Comparison of ENCODE assay signal across 20 cellular contexts in the genomic region with DNA sequence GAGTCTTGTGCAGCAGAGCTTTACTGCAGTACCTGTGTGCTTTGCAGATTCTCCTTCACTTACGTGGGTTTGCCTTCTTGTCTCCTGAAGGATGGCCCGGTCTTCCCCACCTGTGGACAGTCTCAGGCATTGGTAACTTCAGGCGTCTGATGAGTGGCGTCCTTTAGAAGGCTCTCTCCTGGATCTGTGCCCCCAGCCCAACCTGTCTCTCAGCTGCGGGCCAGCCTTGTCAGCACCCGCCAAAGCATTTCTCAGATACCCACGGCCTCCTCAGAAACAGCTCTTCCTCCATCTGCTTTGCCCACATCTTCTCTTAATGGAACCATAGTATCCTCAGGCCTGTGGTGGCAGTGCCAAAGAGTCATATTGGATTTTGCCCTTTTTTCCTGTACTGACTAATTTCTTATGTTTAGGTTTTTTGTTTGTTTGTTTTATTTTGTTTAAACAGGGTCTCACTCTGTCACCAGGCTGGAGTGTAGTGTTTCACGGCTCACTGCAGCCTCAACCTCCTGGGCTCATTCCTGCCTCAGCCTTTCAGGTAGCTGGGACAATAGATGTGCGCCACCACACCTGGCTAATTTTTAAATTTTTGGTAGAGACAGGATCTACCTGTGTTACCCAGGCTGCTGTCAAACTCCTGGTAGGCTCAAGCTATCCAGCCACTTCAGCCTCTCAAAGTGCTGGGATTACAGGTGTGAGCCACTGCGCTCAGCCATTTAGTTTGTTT.
DNase-seq lines count a peak whose midpoint lies in the region; ATAC-seq, FAIRE-seq and TF ChIP-seq lines count a peak whose summit lies in the region.
"Had no signal": no experiment of that assay in that cellular context is flagged by ENCODE, and none has a peak within 500 bp of the region (broad histone marks: within the 10 kb centered on the region; RNA-seq: fewer than 3 reads in every experiment).

No MANE protein-coding gene starts in this region.

- H3K36me3 ChIP-seq in PC-3 (ENCODE audit: low read depth, low read length), result no peaks in the 10 kb centered on the region
- peaks cover 4 to 17% of the 10 kb centered on the region in 2 experiments; a peak in 4 of 5 replicates for H3K36me3 ChIP-seq in HepG2 (replicated peaks in 1 of 2; ENCODE audit: control insufficient read depth in 1 of 2, insufficient read depth in 2 of 2, low read length in 2 of 2)
- H3K36me3 ChIP-seq in breast epithelium, result no peaks in the 10 kb centered on the region
- H3K36me3 ChIP-seq: SJSA1 had no signal

- no peaks in the 10 kb centered on the region for H3K9me3 ChIP-seq in PC-3 (ENCODE audit: low read length)
- H3K9me3 ChIP-seq in HepG2 (ENCODE audit: low read length), result no peaks in the 10 kb centered on the region
- no peaks in the 10 kb centered on the region for H3K9me3 ChIP-seq in breast epithelium
- H3K9me3 ChIP-seq: SJSA1 had no signal

- H3K4me1 ChIP-seq in PC-3 (ENCODE audit: insufficient read depth, low read length) (no peaks in the 10 kb centered on the region), HepG2 (ENCODE audit: insufficient read depth, low read length) (peaks cover 9% of the 10 kb centered on the region), breast epithelium (no peaks in the 10 kb centered on the region)
- H3K4me1 ChIP-seq: SJSA1 had no signal

- TF ChIP-seq EP300 in HepG2 (IDR thresholded peaks at IDR 0.05; ENCODE audit: low read depth in 2 of 2, low read length in 2 of 2) (no peak), HepG2 (CRISPR knock-in tag; IDR thresholded peaks at IDR 0.05; ENCODE audit: borderline replicate concordance) (no peak)

- H3K4me2 ChIP-seq in PC-3 (ENCODE audit: low read length), result no peak overlapping the region
- no peak overlapping the region for H3K4me2 ChIP-seq in HepG2 (ENCODE audit: low read depth, low read length)

- no peak overlapping the region for H3K4me3 ChIP-seq in PC-3 (ENCODE audit: low read length)
- no peak overlapping the region for H3K4me3 ChIP-seq in HepG2 (replicated peaks in 1 of 3; ENCODE audit: insufficient read depth in 1 of 3, low read depth in 2 of 3, low read length in 3 of 3)
- no peak overlapping the region for H3K4me3 ChIP-seq in breast epithelium
- H3K4me3 ChIP-seq: BLaER1 treated with 17β-estradiol and CSF1 and Interleukin-3, amounts not matched to agents 10 nM and 100 nM; GM12878; GM23248; SJSA1 had no signal

- WGBS in HepG2 (ENCODE audit: low lambda C conversion rate), result 96% methylated on average over 10 of the region's 10 CpGs

- ATAC-seq in PC-3 (peak; percentile 35), HepG2 (peak; percentile 39), GM18858 (IDR thresholded peaks at IDR 0.05; ENCODE audit: unreplicated experiment) (no peak)
- ATAC-seq: GM12878 had no signal

- H2AFZ ChIP-seq in PC-3 (ENCODE audit: low read length) (no peak overlapping the region), HepG2 (ENCODE audit: low read length) (no peak overlapping the region)
- H2AFZ ChIP-seq: GM23248 had no signal

- BruUV-seq in PC-3 (replicated peaks; lab: Mats Ljungman, UMichigan) (no TSS peak), HepG2 (replicated peaks; lab: Mats Ljungman, UMichigan) (no TSS peak)

- POLR2A ChIA-PET in PC-3 (lab: Charles Lee; ENCODE audit: unreplicated experiment) (no interaction called here), HepG2 (lab: Yijun Ruan, JAX) (no interaction called here)

- intact Hi-C loops in PC-3 (cut with micrococcal nuclease), result no loop called here
- intact Hi-C loops in HepG2 (cut with micrococcal nuclease; ENCODE audit: unreplicated experiment), result no loop called here
- intact Hi-C loops in breast epithelium (cut with DNase I; ENCODE audit: low total_unique reads), result no loop called here
- intact Hi-C loops in posterior vena cava (cut with DNase I), result no loop called here

- no peaks in the 10 kb centered on the region for H3K27me3 ChIP-seq in PC-3 (ENCODE audit: low read length)
- H3K27me3 ChIP-seq in HepG2 (ENCODE audit: control insufficient read depth in 1 of 2, insufficient read depth in 2 of 2, low read length in 2 of 2), result no peaks in the 10 kb centered on the region
- H3K27me3 ChIP-seq in breast epithelium, result no peaks in the 10 kb centered on the region
- H3K27me3 ChIP-seq: BLaER1 treated with 17β-estradiol and CSF1 and Interleukin-3, amounts not matched to agents 10 nM and 100 nM; SJSA1 had no signal

- no peak for TF ChIP-seq POLR2A in HepG2 (IDR thresholded peaks at IDR 0.05; ENCODE audit: insufficient read depth in 1 of 2, low read depth in 2 of 2, low read length in 2 of 2)
- TF ChIP-seq POLR2A in breast epithelium (IDR thresholded peaks at IDR 0.05), result no peak

- in situ Hi-C loops in HepG2 (cut with HindIII; ENCODE audit: extremely low pct_ligation_motif_present, low pct_unique_long_range_greater_than_20kb), result no loop called here

- DNase-seq in NCI-H1417 (lab: John Stamatoyannopoulos, UW) (peak in 2 of 3 experiments; percentile 8 to 23), NCI-H1417 treated with DMSO at 0.1 percent for 48 hours (lab: John Stamatoyannopoulos, UW) (no peak), DMS79 treated with DMSO at 0.1 percent for 48 hours (lab: John Stamatoyannopoulos, UW) (peak; percentile 60), PC-3 (no peak), HepG2 (ENCODE audit: low spot score) (no peak), breast epithelium (ENCODE audit: low spot score in 2 of 2) (no peak), posterior vena cava (ENCODE audit: low spot score) (no peak)
- DNase-seq: GM23248, HFFc6, KBM-7, NCI-H1694, NCI-H526 treated with DMSO at 0.1 percent for 48 hours had no signal

- TF ChIP-seq RAD21 in HepG2 (CRISPR knock-in tag; IDR thresholded peaks at IDR 0.05), result no peak

- H3K9ac ChIP-seq in PC-3 (ENCODE audit: low read length) (no peak overlapping the region), HepG2 (ENCODE audit: insufficient read depth, low read depth, low read length) (no peak overlapping the region)
- H3K9ac ChIP-seq: BLaER1 treated with 17β-estradiol and CSF1 and Interleukin-3, amounts not matched to agents 10 nM and 100 nM; GM23248 had no signal

- no peaks in the 10 kb centered on the region for H3K9me2 ChIP-seq in PC-3 (replicated peaks; ENCODE audit: low read length)

- H3K27ac ChIP-seq in PC-3 (ENCODE audit: low read length) (no peak overlapping the region), HepG2 (ENCODE audit: extremely low read length, insufficient read depth, low read length) (no peak overlapping the region), breast epithelium (no peak overlapping the region)
- H3K27ac ChIP-seq: 22Rv1; BLaER1 treated with 17β-estradiol and CSF1 and Interleukin-3, amounts not matched to agents 10 nM and 100 nM; GM23248; RWPE1; SJSA1 had no signal

- peaks cover 96% of the 10 kb centered on the region for H3K79me2 ChIP-seq in PC-3 (ENCODE audit: low read length)
- peaks cover 81% of the 10 kb centered on the region for H3K79me2 ChIP-seq in HepG2 (ENCODE audit: insufficient read depth, low read length)

- no peaks in the 10 kb centered on the region for H4K20me1 ChIP-seq in PC-3 (ENCODE audit: low read length)
- peaks cover 12% of the 10 kb centered on the region; the same call in 1 of the 2 replicates for H4K20me1 ChIP-seq in HepG2 (ENCODE audit: insufficient read depth, low read length)

- no peaks in the 10 kb centered on the region for H3F3A ChIP-seq in PC-3 (ENCODE audit: low read length, unreplicated experiment)

- TF ChIP-seq CTCF in PC-3 (conservative IDR thresholded peaks at IDR 0.05; ENCODE audit: low read depth, low read length) (no peak), HepG2 (CRISPR knock-in tag; IDR thresholded peaks at IDR 0.05) (no peak), breast epithelium (IDR thresholded peaks at IDR 0.05) (no peak)

- FAIRE-seq in HepG2 (lab: Jason Lieb, UNC), result no peak
- FAIRE-seq: GM12878, GM18507, GM19239 had no signal

- CTCF ChIA-PET in PC-3 (lab: Charles Lee) (no interaction called here), HepG2 (lab: Yijun Ruan, JAX; ENCODE audit: low intra/inter-chr PET ratio, low total read pairs) (no interaction called here)

TF ChIP-seq in HepG2, 621 proteins besides CTCF, POLR2A, EP300 and RAD21 (continues in another document):
- TF ChIP-seq ZNF251 (CRISPR knock-in tag; IDR thresholded peaks at IDR 0.05) (no peak), ZIK1 (CRISPR knock-in tag; IDR thresholded peaks at IDR 0.05; ENCODE audit: borderline replicate concordance, low read depth) (no peak), PITX1 (CRISPR knock-in tag; IDR thresholded peaks at IDR 0.05) (no peak)
- TF ChIP-seq, protein P1, sequence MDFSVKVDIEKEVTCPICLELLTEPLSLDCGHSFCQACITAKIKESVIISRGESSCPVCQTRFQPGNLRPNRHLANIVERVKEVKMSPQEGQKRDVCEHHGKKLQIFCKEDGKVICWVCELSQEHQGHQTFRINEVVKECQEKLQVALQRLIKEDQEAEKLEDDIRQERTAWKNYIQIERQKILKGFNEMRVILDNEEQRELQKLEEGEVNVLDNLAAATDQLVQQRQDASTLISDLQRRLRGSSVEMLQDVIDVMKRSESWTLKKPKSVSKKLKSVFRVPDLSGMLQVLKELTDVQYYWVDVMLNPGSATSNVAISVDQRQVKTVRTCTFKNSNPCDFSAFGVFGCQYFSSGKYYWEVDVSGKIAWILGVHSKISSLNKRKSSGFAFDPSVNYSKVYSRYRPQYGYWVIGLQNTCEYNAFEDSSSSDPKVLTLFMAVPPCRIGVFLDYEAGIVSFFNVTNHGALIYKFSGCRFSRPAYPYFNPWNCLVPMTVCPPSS (IDR thresholded peaks at IDR 0.05), result no peak

Comparison
In these comparisons a context has a peak if more than half of its experiments do, and no peak if none do; other contexts are left out.
1. DNase-seq: peak in NCI-H1417 (2 of 3) and DMS79 treated with DMSO at 0.1 percent for 48 hours (single experiment); none in NCI-H1417 treated with DMSO at 0.1 percent for 48 hours (single experiment), PC-3 (single experiment), HepG2 (single experiment), breast epithelium (0 of 2) and posterior vena cava (single experiment).